Comparison of ENCODE assay signal across 1 cellular context in genomic region chr11:46560300-46561025, GRCh38.
TF ChIP-seq lines count a peak whose summit lies in the region.

No MANE protein-coding gene starts in this region.

TF ChIP-seq in SK-N-SH treated with all-trans-retinoic acid at 6 μM for 48 hours, 23 proteins besides CTCF, POLR2A, EP300 and RAD21 (continued from another document):
- TF ChIP-seq TSHZ2 (CRISPR knock-in tag; IDR thresholded peaks at IDR 0.05) (no peak), ISL1 (CRISPR knock-in tag; IDR thresholded peaks at IDR 0.05) (no peak), RARB (CRISPR knock-in tag; IDR thresholded peaks at IDR 0.05) (no peak), ZNF8 (CRISPR knock-in tag; IDR thresholded peaks at IDR 0.05) (no peak), CREB5 (CRISPR knock-in tag; IDR thresholded peaks at IDR 0.05; ENCODE audit: low read depth) (no peak), POU6F1 (CRISPR knock-in tag; IDR thresholded peaks at IDR 0.05; ENCODE audit: borderline replicate concordance, low read depth) (no peak), ZFP3 (CRISPR knock-in tag; IDR thresholded peaks at IDR 0.05) (no peak), OSR1 (CRISPR knock-in tag; IDR thresholded peaks at IDR 0.05) (no peak), ZC3H10 (CRISPR knock-in tag; IDR thresholded peaks at IDR 0.05) (no peak)
